Comparison of ENCODE assay signal across 14 cellular contexts in genomic region chr18:14999085-14999975, GRCh38.
"Had no signal": no experiment of that assay in that cellular context is flagged by ENCODE, and none has a peak within 500 bp of the region (broad histone marks: within the 10 kb centered on the region; RNA-seq: fewer than 3 reads in every experiment).

No MANE protein-coding gene starts in this region.

- H3K27ac Mint-ChIP-seq: activated CD8-positive, alpha-beta T cell treated with anti-CD3 and anti-CD28 coated beads for 36 hours; activated naive CD8-positive, alpha-beta T cell treated with anti-CD3 and anti-CD28 coated beads for 36 hours; activated T-cell treated with anti-CD3 and anti-CD28 coated beads, Interleukin-2, amount 50 U/mL, for 72 hours; brain; dendritic cell treated with granulocyte-macrophage colony-stimulating factor and Interleukin-4, amounts not matched to agents 40 ng/mL and 50 ng/mL, for 4 days; nephron progenitor cell; stimulated activated effector memory CD8-positive, alpha-beta T cell treated with anti-CD3 and anti-CD28 coated beads, Interleukin-12 subunit alpha, Interleukin-12 subunit beta, amount 100 ng/mL, for 72 hours; T-helper 17 cell had no signal

- H3K9me3 Mint-ChIP-seq: activated naive CD8-positive, alpha-beta T cell treated with anti-CD3 and anti-CD28 coated beads for 36 hours; activated T-cell treated with anti-CD3 and anti-CD28 coated beads, Interleukin-2, amount 50 U/mL, for 72 hours had no signal

- H3K36me3 ChIP-seq: gastroesophageal sphincter, WERI-Rb-1 had no signal

- H3K27me3 Mint-ChIP-seq: activated CD8-positive, alpha-beta T cell treated with anti-CD3 and anti-CD28 coated beads for 36 hours; activated naive CD8-positive, alpha-beta T cell treated with anti-CD3 and anti-CD28 coated beads for 36 hours; brain; central memory CD8-positive, alpha-beta T cell; dendritic cell treated with granulocyte-macrophage colony-stimulating factor and Interleukin-4, amounts not matched to agents 40 ng/mL and 50 ng/mL, for 4 days; T-helper 17 cell had no signal

- H3K4me3 Mint-ChIP-seq: activated CD8-positive, alpha-beta T cell treated with anti-CD3 and anti-CD28 coated beads for 36 hours; activated naive CD8-positive, alpha-beta T cell treated with anti-CD3 and anti-CD28 coated beads for 36 hours; activated T-cell treated with anti-CD3 and anti-CD28 coated beads, Interleukin-2, amount 50 U/mL, for 72 hours; brain; central memory CD8-positive, alpha-beta T cell; dendritic cell treated with granulocyte-macrophage colony-stimulating factor and Interleukin-4, amounts not matched to agents 40 ng/mL and 50 ng/mL, for 4 days; nephron progenitor cell; stimulated activated effector memory CD8-positive, alpha-beta T cell treated with anti-CD3 and anti-CD28 coated beads, Interleukin-12 subunit alpha, Interleukin-12 subunit beta, amount 100 ng/mL, for 72 hours; T-helper 17 cell had no signal

- H3K27ac ChIP-seq: gastroesophageal sphincter, WERI-Rb-1 had no signal

- DNase-seq: activated CD8-positive, alpha-beta memory T cell treated with anti-CD3 and anti-CD28 coated beads, Interleukin-2, amount 50 U/mL, for 48 hours; activated CD8-positive, alpha-beta T cell treated with anti-CD3 and anti-CD28 coated beads for 36 hours; activated naive CD8-positive, alpha-beta T cell treated with anti-CD3 and anti-CD28 coated beads for 36 hours; activated T-cell treated with anti-CD3 and anti-CD28 coated beads, Interleukin-2, amount 50 U/mL, for 72 hours; amygdala; nephron progenitor cell; T-helper 17 cell; trophoblast cell; WERI-Rb-1 had no signal

- H3K4me1 ChIP-seq: gastroesophageal sphincter had no signal

- ATAC-seq: gastroesophageal sphincter; stimulated activated effector memory CD8-positive, alpha-beta T cell treated with anti-CD3 and anti-CD28 coated beads, Interleukin-12 subunit alpha, Interleukin-12 subunit beta, amount 100 ng/mL, for 72 hours; T-helper 17 cell had no signal

- H3K4me1 Mint-ChIP-seq: activated naive CD8-positive, alpha-beta T cell treated with anti-CD3 and anti-CD28 coated beads for 36 hours; brain; central memory CD8-positive, alpha-beta T cell; nephron progenitor cell; stimulated activated effector memory CD8-positive, alpha-beta T cell treated with anti-CD3 and anti-CD28 coated beads, Interleukin-12 subunit alpha, Interleukin-12 subunit beta, amount 100 ng/mL, for 72 hours; T-helper 17 cell had no signal

- H3K36me3 Mint-ChIP-seq: activated naive CD8-positive, alpha-beta T cell treated with anti-CD3 and anti-CD28 coated beads for 36 hours; brain; stimulated activated effector memory CD8-positive, alpha-beta T cell treated with anti-CD3 and anti-CD28 coated beads, Interleukin-12 subunit alpha, Interleukin-12 subunit beta, amount 100 ng/mL, for 72 hours had no signal
